Comparison of ENCODE assay signal across 23 cellular contexts in genomic region chr16:53172517-53172916, GRCh38.
DNase-seq lines count a peak whose midpoint lies in the region; ATAC-seq, FAIRE-seq and TF ChIP-seq lines count a peak whose summit lies in the region.
"Had no signal": no experiment of that assay in that cellular context is flagged by ENCODE, and none has a peak within 500 bp of the region (broad histone marks: within the 10 kb centered on the region; RNA-seq: fewer than 3 reads in every experiment).

No MANE protein-coding gene starts in this region.

- intact Hi-C loops in MCF 10A (cut with micrococcal nuclease) (no loop called here), breast epithelium (cut with DNase I; ENCODE audit: low total_unique reads) (no loop called here)
- intact Hi-C loops in CD4-positive, alpha-beta T cell (cut with DNase I, micrococcal nuclease) = no loop called here

- 97% methylated on average over 4 of the region's 4 CpGs for WGBS in smooth muscle cell (ENCODE audit: low lambda C conversion rate)

- no peak overlapping the region for H3K27ac ChIP-seq in breast epithelium
- no peak overlapping the region for H3K27ac ChIP-seq in smooth muscle cell (ENCODE audit: low read depth)
- no peak overlapping the region for H3K27ac ChIP-seq in CD4-positive, alpha-beta T cell (ENCODE audit: low read depth, low read length)
- H3K27ac ChIP-seq: BLaER1 had no signal

- no peak overlapping the region for H2AFZ ChIP-seq in smooth muscle cell (ENCODE audit: low read depth)

- no peak for TF ChIP-seq CTCF in MCF 10A (IDR thresholded peaks at IDR 0.05; ENCODE audit: unreplicated experiment)
- no peak for TF ChIP-seq CTCF in breast epithelium (IDR thresholded peaks at IDR 0.05)
- TF ChIP-seq CTCF in smooth muscle cell (IDR thresholded peaks at IDR 0.05; ENCODE audit: borderline replicate concordance, insufficient read depth, poor library complexity, severe bottlenecking) = no peak
- TF ChIP-seq CTCF in CD4-positive, alpha-beta T cell (IDR thresholded peaks at IDR 0.05) = no peak

- TF ChIP-seq POLR2A in breast epithelium (IDR thresholded peaks at IDR 0.05) = no peak

- H3K27ac Mint-ChIP-seq in MCF 10A (ENCODE audit: low read depth, unreplicated experiment) = peak overlapping the region; percentile 10
- H3K27ac Mint-ChIP-seq in CD4-positive, alpha-beta T cell = no peak overlapping the region
- H3K27ac Mint-ChIP-seq: CD14-positive monocyte; CD4-positive, CD25-positive, alpha-beta regulatory T cell; CD8-positive, alpha-beta T cell had no signal

- H3K36me3 ChIP-seq in breast epithelium = no peaks in the 10 kb centered on the region
- H3K36me3 ChIP-seq in smooth muscle cell (ENCODE audit: low read depth) = no peaks in the 10 kb centered on the region

- peak; percentile 31 for FAIRE-seq in GM18507 (lab: Jason Lieb, UNC)
- FAIRE-seq in islet of Langerhans (lab: Jason Lieb, UNC) = peak; percentile 91
- no peak for FAIRE-seq in GM19239 (lab: Jason Lieb, UNC)
- FAIRE-seq: D721Med, GM12878, GM12892 had no signal

- H3K9ac ChIP-seq in smooth muscle cell (ENCODE audit: low read depth) = no peak overlapping the region
- H3K9ac ChIP-seq: BLaER1 had no signal

- POLR2A ChIA-PET in MCF 10A (lab: Yijun Ruan, JAX) = interaction anchor here (0.9 kb wide), 1 partner anchor 185 kb away, joined by 5 read pairs; no protein-coding TSS in a partner anchor
- POLR2A ChIA-PET in CD4-positive, alpha-beta T cell (lab: Charles Lee) = no interaction called here

- no peak for DNase-seq in MCF 10A (ENCODE audit: unreplicated experiment)
- DNase-seq in breast epithelium (ENCODE audit: low spot score in 2 of 2) = no peak
- DNase-seq in GM18507 (ENCODE audit: extremely low spot score, insufficient read length, low read depth) = no peak
- DNase-seq in GM19239 (ENCODE audit: insufficient read length, low spot score) = no peak
- DNase-seq in smooth muscle cell (lab: John Stamatoyannopoulos, UW; ENCODE audit: unreplicated experiment) = no peak
- no peak for DNase-seq in CD4-positive, alpha-beta T cell
- DNase-seq: 8988T; ACHN; BE2C; C1 segment of cervical spinal cord; Caco-2; Calu3; CD4-positive, CD25-positive, alpha-beta regulatory T cell; CD8-positive, alpha-beta T cell; DMS79 treated with DMSO at 0.1 percent for 48 hours; GDM1 had no signal

- no peaks in the 10 kb centered on the region for H3K27me3 Mint-ChIP-seq in MCF 10A (ENCODE audit: insufficient read depth, unreplicated experiment)
- H3K27me3 Mint-ChIP-seq in CD4-positive, alpha-beta T cell = no peaks in the 10 kb centered on the region
- H3K27me3 Mint-ChIP-seq: CD4-positive, CD25-positive, alpha-beta regulatory T cell had no signal

- no peak overlapping the region for H3K4me3 Mint-ChIP-seq in MCF 10A (ENCODE audit: unreplicated experiment)
- H3K4me3 Mint-ChIP-seq in CD4-positive, alpha-beta T cell = no peak overlapping the region
- H3K4me3 Mint-ChIP-seq: CD14-positive monocyte; CD4-positive, CD25-positive, alpha-beta regulatory T cell; CD8-positive, alpha-beta T cell had no signal

- H3K4me3 ChIP-seq in breast epithelium (no peak overlapping the region), smooth muscle cell (no peak overlapping the region)
- H3K4me3 ChIP-seq: BLaER1, GM12878 had no signal

- no peaks in the 10 kb centered on the region for H3K9me3 Mint-ChIP-seq in MCF 10A (ENCODE audit: unreplicated experiment)
- no peaks in the 10 kb centered on the region for H3K9me3 Mint-ChIP-seq in CD4-positive, alpha-beta T cell
- H3K9me3 Mint-ChIP-seq: CD14-positive monocyte; CD4-positive, CD25-positive, alpha-beta regulatory T cell; CD8-positive, alpha-beta T cell had no signal

- H3K4me1 Mint-ChIP-seq in MCF 10A (ENCODE audit: insufficient read depth, unreplicated experiment) = peaks cover 21% of the 10 kb centered on the region
- peaks cover 13% of the 10 kb centered on the region for H3K4me1 Mint-ChIP-seq in CD4-positive, alpha-beta T cell (ENCODE audit: low read depth)

- ATAC-seq in SK-N-SH treated with all-trans-retinoic acid at 6 μM for 48 hours = no peak
- no peak for ATAC-seq in CD4-positive, alpha-beta T cell (ENCODE audit: poor library complexity)
- ATAC-seq: CD8-positive, alpha-beta T cell; GM12878 had no signal

- H3K27me3 ChIP-seq in breast epithelium (no peaks in the 10 kb centered on the region), smooth muscle cell (ENCODE audit: low read depth) (no peaks in the 10 kb centered on the region)
- no peaks in the 10 kb centered on the region for H3K27me3 ChIP-seq in CD4-positive, alpha-beta T cell (ENCODE audit: control insufficient read depth, insufficient read depth, low read length)
- H3K27me3 ChIP-seq: BE2C, BLaER1 had no signal

- peaks cover 90% of the 10 kb centered on the region for H4K20me1 ChIP-seq in smooth muscle cell (ENCODE audit: low read depth)

- H3K36me3 Mint-ChIP-seq in MCF 10A (ENCODE audit: insufficient read depth, unreplicated experiment) = peaks cover 25% of the 10 kb centered on the region
- peaks cover 18% of the 10 kb centered on the region for H3K36me3 Mint-ChIP-seq in CD4-positive, alpha-beta T cell (ENCODE audit: low read depth)

- no peaks in the 10 kb centered on the region for H3F3A ChIP-seq in smooth muscle cell (ENCODE audit: low read depth)

- BruUV-seq in MCF 10A (replicated peaks; lab: Mats Ljungman, UMichigan) = no TSS peak

- H3K4me1 ChIP-seq in breast epithelium (no peaks in the 10 kb centered on the region), smooth muscle cell (ENCODE audit: low read depth) (no peaks in the 10 kb centered on the region)
- H3K4me1 ChIP-seq: BE2C, Caco-2 had no signal

- H3K79me2 ChIP-seq in smooth muscle cell (ENCODE audit: low read depth) = peaks cover 95% of the 10 kb centered on the region

- H3K4me2 ChIP-seq in smooth muscle cell = no peak overlapping the region
- H3K4me2 ChIP-seq: BLaER1 had no signal

- H3K9me3 ChIP-seq in breast epithelium = no peaks in the 10 kb centered on the region
- H3K9me3 ChIP-seq in smooth muscle cell (replicated peaks; ENCODE audit: low read depth) = no peaks in the 10 kb centered on the region
- H3K9me3 ChIP-seq in CD4-positive, alpha-beta T cell (ENCODE audit: control insufficient read depth, low read length) = no peaks in the 10 kb centered on the region
- H3K9me3 ChIP-seq: BE2C, BLaER1, Caco-2 had no signal

- CTCF ChIA-PET in MCF 10A (lab: Yijun Ruan, JAX) = interaction anchor here (0.9 to 2.1 kb wide), 2 partner anchors 13 to 36 kb away, joined by 3 to 8 read pairs; no protein-coding TSS in a partner anchor
- CTCF ChIA-PET in CD4-positive, alpha-beta T cell (lab: Charles Lee) = interaction anchor here (1.0 kb wide), 1 partner anchor 82 kb away, joined by 3 read pairs; no protein-coding TSS in a partner anchor

TF ChIP-seq in SK-N-SH treated with all-trans-retinoic acid at 6 μM for 48 hours, 23 proteins besides CTCF, POLR2A, EP300 and RAD21:
- TF ChIP-seq TCF4 (CRISPR knock-in tag; IDR thresholded peaks at IDR 0.05; ENCODE audit: borderline replicate concordance) (peak; percentile 30; the same call in 1 of the 2 replicates), GLIS3 (CRISPR knock-in tag; IDR thresholded peaks at IDR 0.05) (no peak)
